ENCODE assay signal across 1 cellular context in genomic region chr18:66571845-66572244, GRCh38.
TF ChIP-seq lines count a peak whose summit lies in the region.

No MANE protein-coding gene starts in this region.

TF ChIP-seq in GM23338, 12 proteins besides CTCF, POLR2A, EP300 and RAD21 (continued from another document):
- TF ChIP-seq ZNF462 (CRISPR knock-in tag; IDR thresholded peaks at IDR 0.05) (no peak), REST (IDR thresholded peaks at IDR 0.05; ENCODE audit: unreplicated experiment) (no peak), EZH2phosphoT487 (IDR thresholded peaks at IDR 0.05; ENCODE audit: unreplicated experiment) (no peak), ZNF114 (CRISPR knock-in tag; IDR thresholded peaks at IDR 0.05) (no peak), EZH2 (IDR thresholded peaks at IDR 0.05; ENCODE audit: low read depth, unreplicated experiment) (no peak), ETS1 (IDR thresholded peaks at IDR 0.05) (no peak), STAT1 (IDR thresholded peaks at IDR 0.05; ENCODE audit: unreplicated experiment) (no peak)
